8 cellular contexts compared by ENCODE assay signal in genomic region chr1:228082975-228083870, GRCh38. TPM values are rescaled to one million over a fixed set of nuclear protein-coding genes. Genes with fewer than 3 reads are reported as not detected.
DNase-seq lines count a peak whose midpoint lies in the region; ATAC-seq and TF ChIP-seq lines count a peak whose summit lies in the region.

No MANE protein-coding gene starts in this region.

- intact Hi-C loops in PC-9 (cut with micrococcal nuclease; ENCODE audit: unreplicated experiment): loop anchor here (1.0 to 5.0 kb wide), 3 partner anchors 38 to 321 kb away; partner anchors contain the start of gene WNT3A

- H4K20me1 ChIP-seq in PC-9 (ENCODE audit: insufficient read depth): peaks cover 54% of the 10 kb centered on the region

- peaks cover 47% of the 10 kb centered on the region for H3K4me1 ChIP-seq in PC-9 (replicated peaks; ENCODE audit: insufficient read depth)

- no peaks in the 10 kb centered on the region for H3K9me3 ChIP-seq in PC-9 (ENCODE audit: insufficient read depth, low read depth)

- BruUV-seq in PC-9 (replicated peaks; lab: Mats Ljungman, UMichigan): TSS peak; percentile 46

- TF ChIP-seq CTCF in PC-9 (conservative IDR thresholded peaks at IDR 0.05) (no peak), cardiac fibroblast (IDR thresholded peaks at IDR 0.05; ENCODE audit: low read depth, low read length) (no peak)

- CTCF ChIA-PET in PC-9 (lab: Charles Lee): interaction anchor here (0.5 to 0.9 kb wide), 2 partner anchors 77 to 78 kb away, joined by 3 to 10 read pairs; no protein-coding TSS in a partner anchor

- DNase-seq in COR-L47 (lab: John Stamatoyannopoulos, UW) (peak; percentile 5), PC-9 (no peak), cardiac fibroblast (ENCODE audit: low read depth in 2 of 2) (peak; percentile 43 to 52), left lobe of liver (ENCODE audit: low spot score) (peak; percentile 69), midbrain (lab: John Stamatoyannopoulos, UW) (no peak), NCI-H128 (lab: John Stamatoyannopoulos, UW; ENCODE audit: unreplicated experiment) (no peak)
- DNase-seq in stimulated activated naive CD4-positive, alpha-beta T cell treated with Interleukin-2 at 50 U/mL for 16 hours (lab: John Stamatoyannopoulos, UW): peak; percentile 44

- POLR2A ChIA-PET in PC-9 (lab: Charles Lee; ENCODE audit: unreplicated experiment): interaction anchor here (0.6 to 0.9 kb wide), 4 partner anchors 40 to 317 kb away, joined by 3 to 6 read pairs (median 4); no protein-coding TSS in a partner anchor

- H3K79me2 ChIP-seq in PC-9 (ENCODE audit: low read depth): peaks cover 87% of the 10 kb centered on the region

- H3F3A ChIP-seq in PC-9 (ENCODE audit: insufficient read depth, low read depth): peaks cover 44% of the 10 kb centered on the region; the same call in 1 of the 2 replicates

- peak overlapping the region; percentile 78 for H3K27ac ChIP-seq in PC-9

- peak overlapping the region; percentile 100 for H3K4me2 ChIP-seq in PC-9

- H3K9me2 ChIP-seq in PC-9 (ENCODE audit: insufficient read depth): no peaks in the 10 kb centered on the region

- ATAC-seq in GM21737 (IDR thresholded peaks at IDR 0.05; ENCODE audit: unreplicated experiment) (peak; percentile 15), left lobe of liver (peak; percentile 44)

- no peaks in the 10 kb centered on the region for H3K27me3 ChIP-seq in PC-9 (ENCODE audit: insufficient read depth, low read depth)

- H3K36me3 ChIP-seq in PC-9 (ENCODE audit: low read depth): peaks cover 20% of the 10 kb centered on the region

- no peak overlapping the region for H2AFZ ChIP-seq in PC-9

- peak overlapping the region; percentile 100 for H3K4me3 ChIP-seq in PC-9
- peak overlapping the region; percentile 78 to 95 for H3K4me3 ChIP-seq in cardiac fibroblast (replicated peaks in 1 of 2; ENCODE audit: low read depth in 2 of 2, low read length in 2 of 2)

RNA-seq across cellular contexts. Expression of gene ARF1, which starts 0.7 kb away (rescaled TPM):
- total RNA-seq in PC-9 (2021) (431 and 595 TPM in 2 replicates), left lobe of liver (172 TPM)

RNA-seq across cellular contexts. Expression of gene C1orf35, which starts 19.9 kb away (rescaled TPM):
- total RNA-seq in PC-9 (2021) (26.4 and 37.6 TPM in 2 replicates), left lobe of liver (6.9 TPM)

RNA-seq across cellular contexts. Expression of gene MRPL55, which starts 25.9 kb away (rescaled TPM):
- total RNA-seq in PC-9 (2021): 81.0 and 84.4 TPM in 2 replicates
- 38.0 TPM for total RNA-seq in left lobe of liver

RNA-seq across cellular contexts. Expression of gene GUK1, which starts 56.9 kb away (rescaled TPM):
- 239 and 278 TPM in 2 replicates for total RNA-seq in PC-9 (2021)
- 128 TPM for total RNA-seq in left lobe of liver

Comparison
In these comparisons a context has a peak if more than half of its experiments do, and no peak if none do; other contexts are left out.
1. DNase-seq: peak in COR-L47 (single experiment), cardiac fibroblast (2 of 2), left lobe of liver (single experiment) and stimulated activated naive CD4-positive, alpha-beta T cell treated with Interleukin-2 at 50 U/mL for 16 hours (single experiment); none in PC-9 (0 of 2), midbrain (single experiment) and NCI-H128 (single experiment).